ENCODE assay signal across 8 cellular contexts in the genomic region with DNA sequence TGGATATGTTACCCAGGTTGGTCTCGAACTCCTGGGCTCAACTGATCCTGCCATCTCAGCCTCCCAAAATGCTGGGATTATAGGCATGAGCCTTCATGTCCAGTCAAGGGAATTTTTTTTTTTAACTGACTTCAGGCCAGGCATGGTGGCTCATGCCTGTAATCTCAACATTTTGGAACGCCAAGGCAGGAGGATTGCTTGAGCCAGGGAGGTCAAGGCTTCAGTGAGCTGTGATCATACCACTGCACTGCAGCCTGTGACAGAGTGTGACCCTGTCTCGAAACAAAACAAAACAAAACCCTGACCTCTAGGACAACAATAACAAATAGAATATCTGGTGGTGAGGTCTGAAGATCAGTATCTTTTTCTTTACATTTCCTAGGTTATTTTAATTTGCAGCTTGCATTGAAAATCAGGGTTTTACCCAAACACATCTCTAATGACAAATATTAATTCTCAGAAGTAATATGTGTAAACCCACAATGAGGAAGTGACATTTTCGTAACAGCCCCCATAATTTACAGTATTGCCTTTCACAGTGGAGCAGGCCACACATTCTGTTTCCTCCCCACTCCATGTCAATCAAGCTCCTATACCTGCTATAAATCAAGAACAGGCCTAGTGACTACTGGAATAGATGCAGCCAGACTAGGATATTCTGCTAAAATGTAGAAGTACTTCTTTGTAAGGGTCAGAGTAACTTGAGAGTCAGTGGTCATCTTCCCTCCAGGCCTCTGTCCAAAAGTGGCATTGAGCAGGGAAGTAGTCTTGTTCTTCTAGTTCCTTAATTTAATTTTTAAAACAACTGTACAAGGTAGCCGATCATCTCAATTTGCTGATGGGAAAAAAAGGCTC. TPM values are rescaled to one million over a fixed set of nuclear protein-coding genes. Genes with fewer than 3 reads are reported as not detected.
DNase-seq lines count a peak whose midpoint lies in the region; ATAC-seq and TF ChIP-seq lines count a peak whose summit lies in the region.

No MANE protein-coding gene starts in this region.

- H3K27ac ChIP-seq in Karpas-422 (ENCODE audit: low read length) (peak overlapping the region; percentile 83), neutrophil (peak overlapping the region; percentile 30)

- no peaks in the 10 kb centered on the region for H3K79me2 ChIP-seq in Karpas-422 (ENCODE audit: low read length)

- H3K27me3 ChIP-seq in Karpas-422 (ENCODE audit: low read length) (no peaks in the 10 kb centered on the region), neutrophil (peaks cover 7% of the 10 kb centered on the region)

- H3K4me1 ChIP-seq in Karpas-422 (ENCODE audit: low read length) = peaks cover 29% of the 10 kb centered on the region
- H3K4me1 ChIP-seq in neutrophil (ENCODE audit: control insufficient read depth in 1 of 2, insufficient read depth in 1 of 2, low read depth in 1 of 2, low read length in 1 of 2) = peaks cover 12% of the 10 kb centered on the region in 2 experiments

- H4K20me1 ChIP-seq in Karpas-422 (ENCODE audit: insufficient read depth, low read depth, low read length) = no peaks in the 10 kb centered on the region

- no peaks in the 10 kb centered on the region for H3K36me3 ChIP-seq in Karpas-422 (ENCODE audit: insufficient read depth, low read length)
- no peaks in the 10 kb centered on the region for H3K36me3 ChIP-seq in neutrophil

- DNase-seq in Karpas-422 (peak; percentile 78), NCI-H2227 treated with DMSO at 0.1 percent for 48 hours (lab: John Stamatoyannopoulos, UW) (no peak), hippocampal formation (lab: John Stamatoyannopoulos, UW) (no peak), NCI-H82 (lab: John Stamatoyannopoulos, UW) (no peak), NCI-H1436 (lab: John Stamatoyannopoulos, UW) (no peak)

- H3K9me2 ChIP-seq in Karpas-422 (replicated peaks; ENCODE audit: insufficient read depth, low read length) = no peaks in the 10 kb centered on the region

- H3K9me3 ChIP-seq in Karpas-422 (ENCODE audit: low read length) (no peaks in the 10 kb centered on the region), neutrophil (no peaks in the 10 kb centered on the region)

- no peak overlapping the region for H3K4me3 ChIP-seq in Karpas-422 (ENCODE audit: low read length)
- no peak overlapping the region for H3K4me3 ChIP-seq in neutrophil (ENCODE audit: low read depth in 1 of 2, low read length in 1 of 2)

- H3K9ac ChIP-seq in Karpas-422 (ENCODE audit: low read length) = peak overlapping the region; percentile 49

- ATAC-seq in GM19023 (IDR thresholded peaks at IDR 0.05; ENCODE audit: unreplicated experiment) (peak; percentile 78), HG02759 (IDR thresholded peaks at IDR 0.05; ENCODE audit: unreplicated experiment) (peak; percentile 84)

- peak overlapping the region; percentile 46 for H3K4me2 ChIP-seq in Karpas-422 (ENCODE audit: low read depth, low read length, poor library complexity, severe bottlenecking)

- peak overlapping the region; percentile 32 for H2AFZ ChIP-seq in Karpas-422 (ENCODE audit: low read length)

- no peak for TF ChIP-seq CTCF in neutrophil (IDR thresholded peaks at IDR 0.05)

RNA-seq across cellular contexts. Expression of gene ECHDC3, which starts 43.3 kb away (rescaled TPM):
- not detected in 2 replicates for total RNA-seq in Karpas-422 (2014; rRNA removed; shearing (Covaris generic); ENCODE audit: low replicate concordance)
